ENCODE assay signal across 36 cellular contexts in genomic region chr6:18135171-18135570, GRCh38. TPM values are rescaled to one million over a fixed set of nuclear protein-coding genes. Genes with fewer than 3 reads are reported as not detected.
"Had no signal": no experiment of that assay in that cellular context is flagged by ENCODE, and none has a peak within 500 bp of the region (broad histone marks: within the 10 kb centered on the region; RNA-seq: fewer than 3 reads in every experiment).

No MANE protein-coding gene starts in this region.

- H3K27ac Mint-ChIP-seq: activated B cell treated with CpG ODN at 0.5 μM for 24 hours; activated CD4-positive, alpha-beta memory T cell treated with anti-CD3 and anti-CD28 coated beads for 36 hours; activated CD4-positive, alpha-beta T cell treated with anti-CD3 and anti-CD28 coated beads, Interleukin-2, amount 10 ng/mL, durations not matched to agents 24 days and 14 days; activated CD8-positive, alpha-beta T cell treated with anti-CD3 and anti-CD28 coated beads for 36 hours; activated naive CD4-positive, alpha-beta T cell treated with anti-CD3 and anti-CD28 coated beads for 36 hours; activated naive CD8-positive, alpha-beta T cell treated with anti-CD3 and anti-CD28 coated beads for 36 hours; activated T-cell treated with anti-CD3 and anti-CD28 coated beads, Interleukin-2, amount 50 U/mL, for 72 hours; activated T-helper 1 cell treated with anti-CD3 and anti-CD28 coated beads, Interleukin-12 subunit alpha, Interleukin-12 subunit beta, Interleukin-2, Interleukin-4 antibody, amounts not matched to agents 30 ng/mL and 10 ng/mL and 1 ng/mL, durations not matched to agents 14 hours and 24 hours and 36 hours; activated T-helper 17 cell treated with anti-CD3 and anti-CD28 coated beads, Interleukin-2, amount 50 U/mL, for 72 hours; T-helper 1 cell treated with Interleukin-12 subunit alpha and Interleukin-12 subunit beta and Interleukin-4 antibody, amounts not matched to agents 30 μg/mL and 1 μg/mL, for 36 hours; T-helper 2 cell treated with Interferon-gamma antibody and Interleukin-4, amounts not matched to agents 5 μg/mL and 100 μg/mL, for 36 hours had no signal

- H3K9me3 ChIP-seq: adrenal gland, body of pancreas, breast epithelium had no signal

- H3K27me3 Mint-ChIP-seq: activated B cell treated with CpG ODN at 0.5 μM for 24 hours; activated CD4-positive, alpha-beta memory T cell treated with anti-CD3 and anti-CD28 coated beads for 36 hours; activated CD4-positive, alpha-beta T cell treated with anti-CD3 and anti-CD28 coated beads, Interleukin-2, amount 10 ng/mL, durations not matched to agents 24 days and 14 days; activated CD8-positive, alpha-beta T cell treated with anti-CD3 and anti-CD28 coated beads for 36 hours; activated naive CD8-positive, alpha-beta T cell treated with anti-CD3 and anti-CD28 coated beads for 36 hours; activated T-helper 17 cell treated with anti-CD3 and anti-CD28 coated beads, Interleukin-2, amount 50 U/mL, for 72 hours had no signal

- H3K4me3 ChIP-seq: adrenal gland, body of pancreas, breast epithelium had no signal

- H3K9me3 Mint-ChIP-seq: activated B cell treated with CpG ODN at 0.5 μM for 24 hours; activated CD4-positive, alpha-beta memory T cell treated with anti-CD3 and anti-CD28 coated beads for 36 hours; activated CD4-positive, alpha-beta T cell treated with anti-CD3 and anti-CD28 coated beads, Interleukin-2, amount 10 ng/mL, durations not matched to agents 24 days and 14 days; activated CD8-positive, alpha-beta T cell treated with anti-CD3 and anti-CD28 coated beads for 36 hours; activated naive CD4-positive, alpha-beta T cell treated with anti-CD3 and anti-CD28 coated beads for 36 hours; activated naive CD4-positive, alpha-beta T cell treated with anti-CD3 and anti-CD28 coated beads, Interleukin-2, amount 50 U/mL, for 72 hours; activated naive CD8-positive, alpha-beta T cell treated with anti-CD3 and anti-CD28 coated beads for 36 hours; activated T-cell treated with anti-CD3 and anti-CD28 coated beads, Interleukin-2, amount 50 U/mL, for 4 hours; activated T-cell treated with anti-CD3 and anti-CD28 coated beads, Interleukin-2, amount 50 U/mL, for 72 hours; activated T-helper 1 cell treated with anti-CD3 and anti-CD28 coated beads, Interleukin-12 subunit alpha, Interleukin-12 subunit beta, Interleukin-2, Interleukin-4 antibody, amounts not matched to agents 30 ng/mL and 10 ng/mL and 1 ng/mL, durations not matched to agents 14 hours and 24 hours and 36 hours; activated T-helper 17 cell treated with anti-CD3 and anti-CD28 coated beads, Interleukin-2, amount 50 U/mL, for 72 hours; T-helper 1 cell treated with Interleukin-12 subunit alpha and Interleukin-12 subunit beta and Interleukin-4 antibody, amounts not matched to agents 30 μg/mL and 1 μg/mL, for 36 hours; T-helper 2 cell treated with Interferon-gamma antibody and Interleukin-4, amounts not matched to agents 5 μg/mL and 100 μg/mL, for 36 hours had no signal

- H3K4me1 Mint-ChIP-seq: activated B cell treated with CpG ODN at 0.5 μM for 24 hours; activated T-helper 17 cell treated with anti-CD3 and anti-CD28 coated beads, Interleukin-2, amount 50 U/mL, for 72 hours had no signal

- ATAC-seq: activated CD8-positive, alpha-beta T cell treated with anti-CD3 and anti-CD28 coated beads for 36 hours; activated naive CD4-positive, alpha-beta T cell treated with anti-CD3 and anti-CD28 coated beads, Interleukin-2, amount 50 U/mL, for 72 hours; activated T-cell treated with anti-CD3 and anti-CD28 coated beads, Interleukin-2, amount 50 U/mL, for 4 hours; activated T-cell treated with anti-CD3 and anti-CD28 coated beads, Interleukin-2, amount 50 U/mL, for 72 hours; activated T-helper 17 cell treated with anti-CD3 and anti-CD28 coated beads, Interleukin-2, amount 50 U/mL, for 72 hours; body of pancreas had no signal

- DNase-seq: activated B cell treated with CpG ODN at 0.5 μM for 24 hours; activated CD4-positive, alpha-beta memory T cell treated with anti-CD3 and anti-CD28 coated beads for 36 hours; activated CD4-positive, alpha-beta T cell treated with anti-CD3 and anti-CD28 coated beads for 4 hours; activated CD4-positive, alpha-beta T cell treated with anti-CD3 and anti-CD28 coated beads, Interleukin-2, amount 10 ng/mL, durations not matched to agents 24 days and 14 days; activated CD4-positive, alpha-beta T cell treated with anti-CD3 and anti-CD28 coated beads, Interleukin-2, amount 50 U/mL, for 1 hour; activated CD4-positive, alpha-beta T cell treated with anti-CD3 and anti-CD28 coated beads, Interleukin-2, amount 50 U/mL, for 4 hours; activated CD4-positive, CD25-positive, alpha-beta regulatory T cell treated with anti-CD3 and anti-CD28 coated beads, Interleukin-2, amount 50 U/mL, for 72 hours; activated CD8-positive, alpha-beta memory T cell treated with anti-CD3 and anti-CD28 coated beads, Interleukin-2, amount 50 U/mL, for 4 hours; activated CD8-positive, alpha-beta T cell treated with anti-CD3 and anti-CD28 coated beads for 36 hours; activated effector memory CD4-positive, alpha-beta T cell treated with anti-CD3 and anti-CD28 coated beads, Interleukin-2, amount 50 U/mL, for 16 hours; activated gamma-delta T cell treated with Interleukin-2 at 50 U/mL for 16 hours; activated naive CD4-positive, alpha-beta T cell; activated naive CD4-positive, alpha-beta T cell treated with anti-CD3 and anti-CD28 coated beads for 36 hours; activated naive CD4-positive, alpha-beta T cell treated with anti-CD3 and anti-CD28 coated beads, Interleukin-2, amount 50 U/mL, for 16 hours; activated naive CD8-positive, alpha-beta T cell treated with anti-CD3 and anti-CD28 coated beads for 36 hours; activated T-cell treated with anti-CD3 and anti-CD28 coated beads for 4 hours; activated T-cell treated with anti-CD3 and anti-CD28 coated beads, Interleukin-2, amount 50 U/mL, for 1 hour; activated T-cell treated with anti-CD3 and anti-CD28 coated beads, Interleukin-2, amount 50 U/mL, for 4 hours; activated T-cell treated with anti-CD3 and anti-CD28 coated beads, Interleukin-2, amount 50 U/mL, for 72 hours; adrenal gland; amniotic stem cell; aorta; body of pancreas; brain microvascular endothelial cell; central memory CD4-positive, alpha-beta T cell; T-helper 1 cell; T-helper 2 cell; T-helper 9 cell had no signal

- H3K4me3 Mint-ChIP-seq: activated B cell treated with CpG ODN at 0.5 μM for 24 hours; activated CD4-positive, alpha-beta memory T cell treated with anti-CD3 and anti-CD28 coated beads for 36 hours; activated CD4-positive, alpha-beta T cell treated with anti-CD3 and anti-CD28 coated beads, Interleukin-2, amount 10 ng/mL, durations not matched to agents 24 days and 14 days; activated CD8-positive, alpha-beta T cell treated with anti-CD3 and anti-CD28 coated beads for 36 hours; activated naive CD4-positive, alpha-beta T cell treated with anti-CD3 and anti-CD28 coated beads for 36 hours; activated naive CD8-positive, alpha-beta T cell treated with anti-CD3 and anti-CD28 coated beads for 36 hours; activated T-cell treated with anti-CD3 and anti-CD28 coated beads, Interleukin-2, amount 50 U/mL, for 4 hours; activated T-cell treated with anti-CD3 and anti-CD28 coated beads, Interleukin-2, amount 50 U/mL, for 72 hours; activated T-helper 1 cell treated with anti-CD3 and anti-CD28 coated beads, Interleukin-12 subunit alpha, Interleukin-12 subunit beta, Interleukin-2, Interleukin-4 antibody, amounts not matched to agents 30 ng/mL and 10 ng/mL and 1 ng/mL, durations not matched to agents 14 hours and 24 hours and 36 hours; activated T-helper 17 cell treated with anti-CD3 and anti-CD28 coated beads, Interleukin-2, amount 50 U/mL, for 72 hours; T-helper 1 cell treated with Interleukin-12 subunit alpha and Interleukin-12 subunit beta and Interleukin-4 antibody, amounts not matched to agents 30 μg/mL and 1 μg/mL, for 36 hours; T-helper 2 cell treated with Interferon-gamma antibody and Interleukin-4, amounts not matched to agents 5 μg/mL and 100 μg/mL, for 36 hours had no signal

- H3K27me3 ChIP-seq: adrenal gland, body of pancreas, brain microvascular endothelial cell, breast epithelium had no signal

- H3K4me1 ChIP-seq: adrenal gland, body of pancreas, breast epithelium had no signal

- H3K27ac ChIP-seq: adrenal gland, body of pancreas, brain microvascular endothelial cell, breast epithelium, VCaP had no signal

- H3K36me3 ChIP-seq: breast epithelium had no signal

RNA-seq across cellular contexts. Expression of gene NHLRC1, which starts 12.7 kb away (rescaled TPM):
- total RNA-seq: activated naive CD4-positive, alpha-beta T cell treated with anti-CD3 and anti-CD28 coated beads, Interleukin-2, amount 50 U/mL, for 72 hours; activated T-helper 17 cell treated with anti-CD3 and anti-CD28 coated beads, Interleukin-2, amount 50 U/mL, for 72 hours; astrocyte had no signal
